Comparison of ENCODE assay signal across 20 cellular contexts in the genomic region with DNA sequence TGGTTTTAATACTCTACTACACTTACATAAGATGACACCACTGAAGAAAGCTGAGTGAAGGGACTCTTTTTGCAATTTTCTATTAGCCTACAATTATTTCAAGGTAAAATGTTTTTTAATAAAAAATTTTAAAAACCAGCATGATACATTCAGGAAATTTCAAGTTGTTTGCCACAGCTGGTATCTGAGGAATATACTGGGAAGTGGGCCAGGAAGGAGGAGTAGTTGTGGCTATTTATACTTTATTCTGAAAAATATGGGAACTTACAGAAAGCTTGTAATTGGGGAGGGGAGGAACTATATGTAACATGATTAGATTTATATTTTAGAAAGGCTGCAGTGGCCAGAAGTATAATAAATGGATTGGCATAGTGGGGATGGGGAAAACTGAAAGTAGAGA. TPM values are rescaled to one million over a fixed set of nuclear protein-coding genes. Genes with fewer than 3 reads are reported as not detected.
DNase-seq lines count a peak whose midpoint lies in the region; ATAC-seq and TF ChIP-seq lines count a peak whose summit lies in the region.
"Had no signal": no experiment of that assay in that cellular context is flagged by ENCODE, and none has a peak within 500 bp of the region (broad histone marks: within the 10 kb centered on the region; RNA-seq: fewer than 3 reads in every experiment).

No MANE protein-coding gene starts in this region.

- no peak for TF ChIP-seq CTCF in AG10803 (conservative IDR thresholded peaks at IDR 0.05; ENCODE audit: low read length)
- no peak for TF ChIP-seq CTCF in choroid plexus epithelial cell (conservative IDR thresholded peaks at IDR 0.05; ENCODE audit: low read depth, low read length)
- TF ChIP-seq CTCF in psoas muscle (IDR thresholded peaks at IDR 0.05), result no peak

- intact Hi-C loops in psoas muscle (cut with DNase I), result no loop called here

- H3K27ac ChIP-seq in psoas muscle, result no peak overlapping the region
- H3K27ac ChIP-seq: gastrocnemius medialis had no signal

- ATAC-seq in psoas muscle, result no peak
- ATAC-seq: gastrocnemius medialis, WTC11 had no signal

- in situ Hi-C loops in ACHN (cut with HindIII; ENCODE audit: low pct_ligation_motif_present, low pct_unique_long_range_greater_than_20kb, low sequenced_read_pairs), result no loop called here

- H3K4me1 ChIP-seq in psoas muscle, result no peaks in the 10 kb centered on the region
- H3K4me1 ChIP-seq: gastrocnemius medialis had no signal

- no peak overlapping the region for H3K4me3 ChIP-seq in AG10803 (ENCODE audit: low read length)
- no peak overlapping the region for H3K4me3 ChIP-seq in choroid plexus epithelial cell (ENCODE audit: low read depth, low read length)
- H3K4me3 ChIP-seq in psoas muscle, result no peak overlapping the region
- H3K4me3 ChIP-seq: gastrocnemius medialis had no signal

- H3K36me3 ChIP-seq in psoas muscle (ENCODE audit: insufficient read depth in 1 of 2, low read depth in 1 of 2), result peaks cover 0 to 44% of the 10 kb centered on the region in 2 donors
- H3K36me3 ChIP-seq: gastrocnemius medialis had no signal

- no peaks in the 10 kb centered on the region for H3K27me3 ChIP-seq in psoas muscle (ENCODE audit: insufficient read depth in 3 of 3, low read length in 2 of 3)
- H3K27me3 ChIP-seq: gastrocnemius medialis had no signal

- peak; percentile 63 for DNase-seq in AG10803 (ENCODE audit: low read depth)
- peak; percentile 5 for DNase-seq in M059J (ENCODE audit: low read depth)
- peak; percentile 70 for DNase-seq in choroid plexus epithelial cell (ENCODE audit: low read depth)
- DNase-seq in iris pigment epithelial cell (ENCODE audit: low read depth), result peak; percentile 65
- DNase-seq in psoas muscle, result no peak
- no peak for DNase-seq in NCI-H524 (lab: John Stamatoyannopoulos, UW)
- no peak for DNase-seq in NCI-H2081 treated with DMSO at 0.1 percent for 48 hours (lab: John Stamatoyannopoulos, UW)
- DNase-seq in ACHN, result no peak
- DNase-seq: activated CD4-positive, alpha-beta memory T cell treated with anti-CD3 and anti-CD28 coated beads for 36 hours; amygdala; gastrocnemius medialis; Kasumi-1; kidney glomerular epithelial cell; mammary epithelial cell; NCI-H1092 treated with DMSO at 0.1 percent for 48 hours; NCI-H2081; NCI-H510A; retina; substantia nigra had no signal

- H3K9me3 ChIP-seq in psoas muscle, result no peaks in the 10 kb centered on the region
- H3K9me3 ChIP-seq: gastrocnemius medialis had no signal

RNA-seq across cellular contexts. Expression of gene WDR35, which starts 40.8 kb away (rescaled TPM):
- total RNA-seq in M059J (2014; rRNA removed; shearing (Covaris generic)), result 4.0 and 4.7 TPM in 2 replicates
- 1 to 10 TPM; 3.0 to 6.1 (median 3.5) TPM for total RNA-seq in psoas muscle
- 1 to 10 TPM; 1.7 to 3.7 (median 2.2) TPM for polyA plus RNA-seq in psoas muscle

RNA-seq across cellular contexts. Expression of gene TTC32, which starts 47.3 kb away (rescaled TPM):
- total RNA-seq in M059J (2014; rRNA removed; shearing (Covaris generic)), result 2.4 and 7.4 TPM in 2 replicates
- total RNA-seq in psoas muscle, result 10 to 100 TPM in 1 of 4 donors, 1 to 10 TPM in 3; 3.7 to 10.3 (median 6.5) TPM
- polyA plus RNA-seq in psoas muscle, result 10 to 100 TPM in 1 of 3 donors, 1 to 10 TPM in 2; 4.4 to 22.1 (median 9.6) TPM

Comparison
In these comparisons a context has a peak if more than half of its experiments do, and no peak if none do; other contexts are left out.
1. DNase-seq: peak in AG10803 (single experiment), M059J (single experiment), choroid plexus epithelial cell (single experiment) and iris pigment epithelial cell (single experiment); none in psoas muscle (0 of 2), NCI-H524 (0 of 2), NCI-H2081 treated with DMSO at 0.1 percent for 48 hours (single experiment) and ACHN (single experiment).